11 cellular contexts compared by ENCODE assay signal in the genomic region with DNA sequence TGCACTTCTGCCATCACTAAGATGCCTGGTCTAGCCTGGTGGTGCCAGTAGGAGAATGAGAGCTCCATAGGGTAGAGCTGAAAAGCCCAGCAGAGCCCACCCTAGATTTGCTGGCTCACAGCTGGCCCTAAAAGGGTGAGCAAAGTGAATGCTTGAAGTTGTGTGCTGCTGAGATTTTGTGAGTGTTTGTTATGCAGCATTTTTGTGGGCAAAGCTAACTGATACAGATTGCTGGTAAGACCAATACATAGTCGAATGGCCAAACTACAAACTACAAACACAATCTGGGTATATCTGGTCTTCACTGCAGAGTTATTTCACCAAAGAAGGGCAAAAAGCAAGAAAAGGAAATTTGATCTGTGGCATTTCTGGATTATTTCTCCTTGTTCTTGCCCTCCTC.
"Had no signal": no experiment of that assay in that cellular context is flagged by ENCODE, and none has a peak within 500 bp of the region (broad histone marks: within the 10 kb centered on the region; RNA-seq: fewer than 3 reads in every experiment).

No MANE protein-coding gene starts in this region.

- DNase-seq: GM23248, GOT3, H7, H9, HCEC 1CT, HFFc6 had no signal

- ATAC-seq: GM23338, HCT116 had no signal

- H3K4me3 ChIP-seq: GM23248, GM23338, HAP-1 had no signal

- H2AFZ ChIP-seq: GM23248, GM23338 had no signal

- H3K36me3 ChIP-seq: HAP-1 had no signal

- H3K9me3 ChIP-seq: HAP-1 had no signal

- H3K4me1 ChIP-seq: HAP-1 had no signal

- FAIRE-seq: H1, H54 had no signal

- H3K4me2 ChIP-seq: GM23338 had no signal

- H3K27ac ChIP-seq: GM23248 had no signal

- H3K9ac ChIP-seq: GM23248 had no signal
